In genomic region chr18:76529433-76529811, GRCh38 we compare ENCODE assay signal across 9 cellular contexts. TPM values are rescaled to one million over a fixed set of nuclear protein-coding genes. Genes with fewer than 3 reads are reported as not detected.
A peak's percentile ranks its signal among the peaks of the same experiment; 100 is the strongest.
DNase-seq lines count a peak whose midpoint lies in the region; ATAC-seq, FAIRE-seq and TF ChIP-seq lines count a peak whose summit lies in the region.
"Had no signal": no experiment of that assay in that cellular context is flagged by ENCODE, and none has a peak within 500 bp of the region (broad histone marks: within the 10 kb centered on the region; RNA-seq: fewer than 3 reads in every experiment).

No MANE protein-coding gene starts in this region.

- H3K4me1 Mint-ChIP-seq in GM23338 (peaks cover 23% of the 10 kb centered on the region), astrocyte (ENCODE audit: low read depth, unreplicated experiment) (peaks cover 6% of the 10 kb centered on the region), memory B cell (peaks cover 6% of the 10 kb centered on the region)
- peaks cover 10% of the 10 kb centered on the region for H3K4me1 Mint-ChIP-seq in stimulated activated memory B cell treated with anti-CD40 and anti-IgM and Interleukin-4, amounts not matched to agents 10 μg/mL and 1 μg/mL and 100 μg/mL, for 72 hours

- H3K36me3 ChIP-seq in GM23338 (ENCODE audit: insufficient read depth): no peaks in the 10 kb centered on the region
- no peaks in the 10 kb centered on the region for H3K36me3 ChIP-seq in astrocyte (ENCODE audit: insufficient read depth, low read length)
- H3K36me3 ChIP-seq in PC-3 (ENCODE audit: low read depth, low read length): no peaks in the 10 kb centered on the region

- H3K9ac ChIP-seq in astrocyte (ENCODE audit: low read length): no peak overlapping the region
- no peak overlapping the region for H3K9ac ChIP-seq in PC-3 (ENCODE audit: low read length)

- DNase-seq in GM23338 (ENCODE audit: low spot score) (no peak), astrocyte (ENCODE audit: low read depth) (no peak), memory B cell (ENCODE audit: low spot score in 2 of 2) (no peak), PC-3 (no peak), 8988T (no peak)
- DNase-seq in stimulated activated naive CD4-positive, alpha-beta T cell (lab: John Stamatoyannopoulos, UW): no peak
- DNase-seq: NCI-H1436 treated with DMSO at 0.1 percent for 48 hours had no signal

- H3K36me3 Mint-ChIP-seq in GM23338 (ENCODE audit: low read depth): no peaks in the 10 kb centered on the region
- no peaks in the 10 kb centered on the region for H3K36me3 Mint-ChIP-seq in astrocyte (ENCODE audit: low read depth, unreplicated experiment)
- H3K36me3 Mint-ChIP-seq in memory B cell: no peaks in the 10 kb centered on the region
- no peaks in the 10 kb centered on the region for H3K36me3 Mint-ChIP-seq in stimulated activated memory B cell treated with anti-CD40 and anti-IgM and Interleukin-4, amounts not matched to agents 10 μg/mL and 1 μg/mL and 100 μg/mL, for 72 hours

- ATAC-seq in GM23338 (no peak), memory B cell (ENCODE audit: low read depth) (no peak), PC-3 (no peak), GM21390 (IDR thresholded peaks at IDR 0.05; ENCODE audit: unreplicated experiment) (no peak)
- ATAC-seq in stimulated activated memory B cell treated with anti-CD40 and anti-IgM and Interleukin-4, amounts not matched to agents 10 μg/mL and 1 μg/mL and 100 μg/mL, for 72 hours: no peak

- H3K9me2 ChIP-seq in GM23338 (ENCODE audit: insufficient read depth) (no peaks in the 10 kb centered on the region), PC-3 (replicated peaks; ENCODE audit: low read length) (no peaks in the 10 kb centered on the region)

- no peaks in the 10 kb centered on the region for H3F3A ChIP-seq in GM23338 (replicated peaks; ENCODE audit: low read depth)
- H3F3A ChIP-seq in PC-3 (ENCODE audit: low read length, unreplicated experiment): no peaks in the 10 kb centered on the region

- FAIRE-seq in astrocyte (lab: Jason Lieb, UNC): no peak

- POLR2A ChIA-PET in PC-3 (lab: Charles Lee; ENCODE audit: unreplicated experiment): no interaction called here

- H3K4me3 Mint-ChIP-seq in GM23338: peak overlapping the region; percentile 43; the same call in 2 of the 3 replicates
- H3K4me3 Mint-ChIP-seq in astrocyte (ENCODE audit: unreplicated experiment): no peak overlapping the region
- peak overlapping the region; percentile 4 for H3K4me3 Mint-ChIP-seq in memory B cell
- peak overlapping the region; percentile 50 for H3K4me3 Mint-ChIP-seq in stimulated activated memory B cell treated with anti-CD40 and anti-IgM and Interleukin-4, amounts not matched to agents 10 μg/mL and 1 μg/mL and 100 μg/mL, for 72 hours

- intact Hi-C loops in PC-3 (cut with micrococcal nuclease): no loop called here

- H3K27ac Mint-ChIP-seq in GM23338 (no peak overlapping the region), astrocyte (ENCODE audit: unreplicated experiment) (no peak overlapping the region), memory B cell (no peak overlapping the region)
- no peak overlapping the region for H3K27ac Mint-ChIP-seq in stimulated activated memory B cell treated with anti-CD40 and anti-IgM and Interleukin-4, amounts not matched to agents 10 μg/mL and 1 μg/mL and 100 μg/mL, for 72 hours

- H2AFZ ChIP-seq in GM23338 (peak overlapping the region; percentile 88), astrocyte (ENCODE audit: low read depth, low read length) (peak overlapping the region; percentile 74), PC-3 (ENCODE audit: low read length) (no peak overlapping the region)

- H3K4me2 ChIP-seq in GM23338: peak overlapping the region; percentile 68; the same call in 1 of the 2 replicates
- peak overlapping the region; percentile 84 for H3K4me2 ChIP-seq in astrocyte (ENCODE audit: low read length)
- no peak overlapping the region for H3K4me2 ChIP-seq in PC-3 (ENCODE audit: low read length)

- BruUV-seq in PC-3 (replicated peaks; lab: Mats Ljungman, UMichigan): no TSS peak

- H3K27me3 ChIP-seq in GM23338 (ENCODE audit: insufficient read depth) (no peaks in the 10 kb centered on the region), astrocyte (ENCODE audit: insufficient read depth, low read length) (peaks cover 6% of the 10 kb centered on the region), PC-3 (ENCODE audit: low read length) (peaks cover 72% of the 10 kb centered on the region)

- H4K20me1 ChIP-seq in GM23338 (replicated peaks; ENCODE audit: insufficient read depth) (no peaks in the 10 kb centered on the region), astrocyte (ENCODE audit: insufficient read depth, low read length) (no peaks in the 10 kb centered on the region), PC-3 (ENCODE audit: low read length) (no peaks in the 10 kb centered on the region)

- H3K4me3 ChIP-seq in GM23338 (no peak overlapping the region), astrocyte (ENCODE audit: insufficient read depth, low read depth, low read length) (no peak overlapping the region), PC-3 (ENCODE audit: low read length) (no peak overlapping the region)

- H3K79me2 ChIP-seq in GM23338 (replicated peaks; ENCODE audit: insufficient read depth) (no peaks in the 10 kb centered on the region), astrocyte (ENCODE audit: insufficient read depth, low read length) (no peaks in the 10 kb centered on the region), PC-3 (ENCODE audit: low read length) (no peaks in the 10 kb centered on the region)

- no peak overlapping the region for H3K27ac ChIP-seq in GM23338 (ENCODE audit: low read depth)
- no peak overlapping the region for H3K27ac ChIP-seq in astrocyte (ENCODE audit: low read depth, low read length)
- H3K27ac ChIP-seq in PC-3 (ENCODE audit: low read length): no peak overlapping the region

- H3K27me3 Mint-ChIP-seq in GM23338 (ENCODE audit: insufficient read depth, low read depth, poor library complexity) (peaks cover 16% of the 10 kb centered on the region), astrocyte (ENCODE audit: low read depth, unreplicated experiment) (peaks cover 6% of the 10 kb centered on the region), memory B cell (peaks cover 13% of the 10 kb centered on the region)
- H3K27me3 Mint-ChIP-seq in stimulated activated memory B cell treated with anti-CD40 and anti-IgM and Interleukin-4, amounts not matched to agents 10 μg/mL and 1 μg/mL and 100 μg/mL, for 72 hours: peaks cover 39% of the 10 kb centered on the region

- H3K4me1 ChIP-seq in GM23338 (ENCODE audit: insufficient read depth) (peaks cover 28% of the 10 kb centered on the region), astrocyte (ENCODE audit: insufficient read depth, low read length) (peaks cover 5% of the 10 kb centered on the region), PC-3 (ENCODE audit: insufficient read depth, low read length) (no peaks in the 10 kb centered on the region)

- CTCF ChIA-PET in PC-3 (lab: Charles Lee): no interaction called here

- TF ChIP-seq CTCF in GM23338 (conservative IDR thresholded peaks at IDR 0.05; ENCODE audit: low read depth in 2 of 2) (no peak), astrocyte (IDR thresholded peaks at IDR 0.05; ENCODE audit: insufficient read depth, low read depth, low read length) (no peak), PC-3 (conservative IDR thresholded peaks at IDR 0.05; ENCODE audit: low read depth, low read length) (no peak)

- H3K9me3 ChIP-seq in astrocyte (ENCODE audit: insufficient read depth, low read depth, low read length) (no peaks in the 10 kb centered on the region), PC-3 (ENCODE audit: low read length) (no peaks in the 10 kb centered on the region)

- H3K9me3 Mint-ChIP-seq in GM23338 (no peaks in the 10 kb centered on the region; the same call in 2 of the 3 replicates), astrocyte (ENCODE audit: unreplicated experiment) (peaks cover 2% of the 10 kb centered on the region), memory B cell (no peaks in the 10 kb centered on the region)
- no peaks in the 10 kb centered on the region for H3K9me3 Mint-ChIP-seq in stimulated activated memory B cell treated with anti-CD40 and anti-IgM and Interleukin-4, amounts not matched to agents 10 μg/mL and 1 μg/mL and 100 μg/mL, for 72 hours

TF ChIP-seq in GM23338, 12 proteins besides CTCF, POLR2A, EP300 and RAD21 (continues in another document):
- no peak for TF ChIP-seq EZH2 (IDR thresholded peaks at IDR 0.05; ENCODE audit: low read depth, unreplicated experiment)

RNA-seq across cellular contexts. Expression of gene ZNF516, which starts 34.4 kb away (rescaled TPM):
- 13.5 and 24.2 TPM in 2 replicates for total RNA-seq in GM23338 (2014; rRNA removed; shearing (Covaris generic))
- 11.9 and 12.2 TPM in 2 replicates for polyA plus RNA-seq in GM23338 (2016; fragmentation: Nextera tagmentation; extraction: Ambion mirVana)
- total RNA-seq in astrocyte: 55.9 and 59.8 TPM in 2 replicates
- 1.7 and 4.0 TPM in 2 replicates for total RNA-seq in PC-3 (2014; rRNA removed)
